In the genomic region with DNA sequence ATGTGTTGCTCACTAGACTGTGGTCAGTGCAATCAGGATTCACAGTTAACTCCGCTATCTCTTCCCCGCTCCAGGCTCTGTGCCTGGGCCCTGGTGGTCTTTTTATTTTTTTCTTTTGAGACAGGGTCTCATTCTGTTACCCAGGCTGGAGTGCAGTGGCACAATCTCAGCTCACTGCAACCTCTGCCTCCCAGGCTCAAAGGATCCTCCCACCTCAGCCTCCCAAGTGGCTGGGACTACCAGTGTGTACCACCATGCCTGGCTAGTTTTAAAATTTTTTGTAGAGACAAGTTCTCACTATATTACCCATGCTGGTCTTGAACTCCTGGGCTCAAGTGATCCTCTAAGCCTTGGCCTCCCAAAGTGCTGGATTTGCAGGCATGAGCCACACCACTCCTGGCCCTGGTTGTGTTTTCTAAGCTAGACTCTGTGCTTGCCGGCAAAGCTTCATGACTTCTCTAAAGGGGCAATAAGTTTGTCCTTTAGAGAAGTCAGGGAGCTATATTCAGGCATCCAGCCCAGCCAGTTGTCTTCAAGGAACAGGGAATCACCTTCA, we compare ENCODE assay signal across 10 cellular contexts. TPM values are rescaled to one million over a fixed set of nuclear protein-coding genes. Genes with fewer than 3 reads are reported as not detected.
DNase-seq lines count a peak whose midpoint lies in the region; ATAC-seq and TF ChIP-seq lines count a peak whose summit lies in the region.
"Had no signal": no experiment of that assay in that cellular context is flagged by ENCODE, and none has a peak within 500 bp of the region (broad histone marks: within the 10 kb centered on the region; RNA-seq: fewer than 3 reads in every experiment).

No MANE protein-coding gene starts in this region.

- H3K27ac Mint-ChIP-seq in activated naive CD4-positive, alpha-beta T cell treated with anti-CD3 and anti-CD28 coated beads for 36 hours, result peak overlapping the region; percentile 95
- peak overlapping the region; percentile 96 to 97 for H3K27ac Mint-ChIP-seq in activated naive CD4-positive, alpha-beta T cell treated with anti-CD3 and anti-CD28 coated beads, Interleukin-2, amount 50 U/mL, for 72 hours

- peak overlapping the region; percentile 85 for H3K4me3 Mint-ChIP-seq in activated naive CD4-positive, alpha-beta T cell treated with anti-CD3 and anti-CD28 coated beads for 36 hours

- H3K4me3 ChIP-seq in mononuclear cell (ENCODE audit: low read length) (peak overlapping the region; percentile 94), tibial artery (peak overlapping the region; percentile 57 to 73)

- ATAC-seq in activated naive CD4-positive, alpha-beta T cell treated with anti-CD3 and anti-CD28 coated beads, Interleukin-2, amount 50 U/mL, for 72 hours, result no peak
- ATAC-seq: HCT116 had no signal

- DNase-seq in activated naive CD4-positive, alpha-beta T cell treated with anti-CD3 and anti-CD28 coated beads for 36 hours, result no peak
- DNase-seq in activated naive CD4-positive, alpha-beta T cell treated with Interleukin-2 at 50 U/mL for 16 hours, result no peak
- DNase-seq in activated naive CD4-positive, alpha-beta T cell treated with anti-CD3 and anti-CD28 coated beads, Interleukin-2, amount 50 U/mL, for 72 hours (ENCODE audit: low spot score in 2 of 2), result no peak
- no peak for DNase-seq in tibial artery
- no peak for DNase-seq in HCEC 1CT
- DNase-seq in OCI-M2 (lab: John Stamatoyannopoulos, UW; ENCODE audit: unreplicated experiment), result no peak
- no peak for DNase-seq in HuH-7.5 (ENCODE audit: low spot score)
- DNase-seq: NCI-H524 treated with DMSO at 0.1 percent for 48 hours had no signal

- H3K4me1 ChIP-seq in mononuclear cell (ENCODE audit: insufficient read depth, low read length) (peaks cover 87% of the 10 kb centered on the region), tibial artery (peaks cover 0 to 50% (median 24%) of the 10 kb centered on the region in 4 donors)

- CTCF ChIA-PET in activated naive CD4-positive, alpha-beta T cell treated with anti-CD3 and anti-CD28 coated beads for 36 hours (lab: Charles Lee), result interaction anchor here (0.6 to 13.6 kb wide), 5 partner anchors 13 to 42 kb away, joined by 3 to 226 read pairs (median 4); no protein-coding TSS in a partner anchor

- no peaks in the 10 kb centered on the region for H3K27me3 ChIP-seq in mononuclear cell (ENCODE audit: insufficient read depth, low read length)
- H3K27me3 ChIP-seq in tibial artery, result no peaks in the 10 kb centered on the region

- no peaks in the 10 kb centered on the region for H3K36me3 ChIP-seq in tibial artery

- H3K27ac ChIP-seq in tibial artery, result peak overlapping the region in 1 of 2 donors; percentile 43

- no peak for TF ChIP-seq CTCF in tibial artery (IDR thresholded peaks at IDR 0.05)

- H3K9me3 ChIP-seq in mononuclear cell (ENCODE audit: low read depth, low read length) (no peaks in the 10 kb centered on the region), tibial artery (no peaks in the 10 kb centered on the region)

- no peaks in the 10 kb centered on the region for H3K9me3 Mint-ChIP-seq in activated naive CD4-positive, alpha-beta T cell treated with anti-CD3 and anti-CD28 coated beads for 36 hours
- H3K9me3 Mint-ChIP-seq in activated naive CD4-positive, alpha-beta T cell treated with anti-CD3 and anti-CD28 coated beads, Interleukin-2, amount 50 U/mL, for 72 hours, result no peaks in the 10 kb centered on the region

- no peaks in the 10 kb centered on the region for H3K27me3 Mint-ChIP-seq in activated naive CD4-positive, alpha-beta T cell treated with anti-CD3 and anti-CD28 coated beads for 36 hours (ENCODE audit: low read depth)

- intact Hi-C loops in activated naive CD4-positive, alpha-beta T cell treated with anti-CD3 and anti-CD28 coated beads for 36 hours (cut with micrococcal nuclease), result loop anchor here (1.0 to 10.0 kb wide), 6 partner anchors 31 to 1457 kb away; a partner anchor contains a TSS
- intact Hi-C loops in tibial artery (cut with DNase I; ENCODE audit: low total_unique reads), result no loop called here

- H3K4me1 Mint-ChIP-seq in activated naive CD4-positive, alpha-beta T cell treated with anti-CD3 and anti-CD28 coated beads for 36 hours (ENCODE audit: low read depth), result peaks cover 74% of the 10 kb centered on the region

- peaks cover 11% of the 10 kb centered on the region for H3K36me3 Mint-ChIP-seq in activated naive CD4-positive, alpha-beta T cell treated with anti-CD3 and anti-CD28 coated beads for 36 hours (ENCODE audit: low read depth)
- H3K36me3 Mint-ChIP-seq in activated naive CD4-positive, alpha-beta T cell treated with anti-CD3 and anti-CD28 coated beads, Interleukin-2, amount 50 U/mL, for 72 hours, result peaks cover 31 to 56% of the 10 kb centered on the region in 2 donors

RNA-seq across cellular contexts. Expression of a gene that starts 1.4 kb away (rescaled TPM):
- total RNA-seq in activated naive CD4-positive, alpha-beta T cell treated with anti-CD3 and anti-CD28 coated beads for 36 hours, result 10 to 100 TPM; 27.3 to 27.9 TPM
- total RNA-seq in activated naive CD4-positive, alpha-beta T cell treated with anti-CD3 and anti-CD28 coated beads, Interleukin-2, amount 50 U/mL, for 72 hours, result 10 to 100 TPM; 28.2 to 65.6 TPM
- 64.1 TPM for total RNA-seq in mononuclear cell
